Comparison of ENCODE assay signal across 15 cellular contexts in the genomic region with DNA sequence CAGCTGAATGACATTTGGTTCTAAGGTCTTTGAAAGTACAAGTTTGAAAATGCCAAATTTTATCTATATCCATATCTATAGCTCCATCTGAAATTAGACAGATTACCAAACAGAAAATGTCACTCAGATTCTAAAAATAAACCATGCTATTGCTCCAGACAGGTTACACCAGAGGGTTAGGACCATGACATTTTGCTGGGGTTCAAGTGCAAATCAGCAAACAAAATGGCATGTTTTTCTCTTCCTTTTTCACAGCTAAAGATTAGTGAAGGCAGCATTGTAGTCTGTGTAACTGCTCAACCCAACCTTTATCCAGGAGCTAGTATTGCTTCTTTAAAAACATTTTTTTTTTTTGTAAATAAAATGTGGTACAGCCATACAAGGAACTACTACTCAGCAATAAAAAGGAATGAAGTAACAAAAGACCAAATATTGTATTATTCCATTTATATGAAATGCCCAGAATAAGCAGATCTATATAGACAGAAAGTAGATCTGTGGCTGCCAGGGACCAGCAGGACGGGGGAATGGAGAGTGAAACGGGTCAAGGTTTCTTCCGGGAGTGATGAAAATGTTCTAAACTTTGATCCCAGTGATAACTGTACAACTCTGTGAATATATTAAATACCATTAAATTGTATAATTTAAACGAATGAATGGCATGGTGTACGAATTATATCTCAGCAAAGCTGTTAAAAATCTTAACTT. TPM values are rescaled to one million over a fixed set of nuclear protein-coding genes. Genes with fewer than 3 reads are reported as not detected.
DNase-seq lines count a peak whose midpoint lies in the region; ATAC-seq lines count a peak whose summit lies in the region.
"Had no signal": no experiment of that assay in that cellular context is flagged by ENCODE, and none has a peak within 500 bp of the region (broad histone marks: within the 10 kb centered on the region; RNA-seq: fewer than 3 reads in every experiment).

No MANE protein-coding gene starts in this region.

- DNase-seq in activated T-cell treated with anti-CD3 and anti-CD28 coated beads, Interleukin-2, amount 50 U/mL, for 24 hours, result no peak
- no peak for DNase-seq in activated T-cell treated with anti-CD3 and anti-CD28 coated beads, Interleukin-2, amount 50 U/mL, for 48 hours
- DNase-seq in T-helper 17 cell, result no peak
- no peak for DNase-seq in effector memory CD8-positive, alpha-beta T cell
- no peak for DNase-seq in stimulated activated effector memory CD8-positive, alpha-beta T cell treated with anti-CD3 and anti-CD28 coated beads, Interleukin-12 subunit alpha, Interleukin-12 subunit beta, amount 100 ng/mL, for 72 hours (ENCODE audit: low spot score in 2 of 2)
- no peak for DNase-seq in AML-193 (lab: John Stamatoyannopoulos, UW)
- DNase-seq in NCI-H146 treated with DMSO at 0.1 percent for 48 hours (lab: John Stamatoyannopoulos, UW; ENCODE audit: unreplicated experiment), result no peak
- DNase-seq: EL; mesenchymal stem cell; NCI-H2029 treated with DMSO at 0.1 percent for 48 hours; stimulated activated CD4-positive, alpha-beta T cell treated with anti-CD3 and anti-CD28 coated beads, Interleukin-2, amount 100 ng/mL, for 24 hours had no signal

- peaks cover 18% of the 10 kb centered on the region for H3K36me3 Mint-ChIP-seq in activated T-cell treated with anti-CD3 and anti-CD28 coated beads, Interleukin-2, amount 50 U/mL, for 24 hours (ENCODE audit: low read depth)
- H3K36me3 Mint-ChIP-seq in T-helper 17 cell (ENCODE audit: low read depth), result no peaks in the 10 kb centered on the region
- H3K36me3 Mint-ChIP-seq in effector memory CD8-positive, alpha-beta T cell (ENCODE audit: insufficient read depth), result peaks cover 7% of the 10 kb centered on the region
- peaks cover 14% of the 10 kb centered on the region for H3K36me3 Mint-ChIP-seq in stimulated activated effector memory CD8-positive, alpha-beta T cell treated with anti-CD3 and anti-CD28 coated beads, Interleukin-12 subunit alpha, Interleukin-12 subunit beta, amount 100 ng/mL, for 72 hours

- peak overlapping the region; percentile 27 for H3K4me3 Mint-ChIP-seq in activated T-cell treated with anti-CD3 and anti-CD28 coated beads, Interleukin-2, amount 50 U/mL, for 24 hours
- H3K4me3 Mint-ChIP-seq in T-helper 17 cell, result peak overlapping the region; percentile 36
- peak overlapping the region; percentile 48 to 61 for H3K4me3 Mint-ChIP-seq in effector memory CD8-positive, alpha-beta T cell
- H3K4me3 Mint-ChIP-seq in stimulated activated effector memory CD8-positive, alpha-beta T cell treated with anti-CD3 and anti-CD28 coated beads, Interleukin-12 subunit alpha, Interleukin-12 subunit beta, amount 100 ng/mL, for 72 hours, result peak overlapping the region; percentile 58

- H3K27me3 Mint-ChIP-seq in activated T-cell treated with anti-CD3 and anti-CD28 coated beads, Interleukin-2, amount 50 U/mL, for 24 hours, result no peaks in the 10 kb centered on the region
- no peaks in the 10 kb centered on the region for H3K27me3 Mint-ChIP-seq in T-helper 17 cell
- H3K27me3 Mint-ChIP-seq in effector memory CD8-positive, alpha-beta T cell, result no peaks in the 10 kb centered on the region
- H3K27me3 Mint-ChIP-seq: CD8-positive, alpha-beta memory T cell had no signal

- H3K27ac Mint-ChIP-seq in activated T-cell treated with anti-CD3 and anti-CD28 coated beads, Interleukin-2, amount 50 U/mL, for 24 hours, result peak overlapping the region; percentile 96
- H3K27ac Mint-ChIP-seq in T-helper 17 cell, result peak overlapping the region; percentile 80
- peak overlapping the region; percentile 71 to 84 for H3K27ac Mint-ChIP-seq in effector memory CD8-positive, alpha-beta T cell
- peak overlapping the region; percentile 82 for H3K27ac Mint-ChIP-seq in stimulated activated effector memory CD8-positive, alpha-beta T cell treated with anti-CD3 and anti-CD28 coated beads, Interleukin-12 subunit alpha, Interleukin-12 subunit beta, amount 100 ng/mL, for 72 hours

- peaks cover 70% of the 10 kb centered on the region for H3K4me1 Mint-ChIP-seq in activated T-cell treated with anti-CD3 and anti-CD28 coated beads, Interleukin-2, amount 50 U/mL, for 24 hours (ENCODE audit: low read depth)
- peaks cover 36% of the 10 kb centered on the region for H3K4me1 Mint-ChIP-seq in T-helper 17 cell
- H3K4me1 Mint-ChIP-seq in effector memory CD8-positive, alpha-beta T cell (ENCODE audit: low read depth in 2 of 2), result peaks cover 45 to 64% of the 10 kb centered on the region in 2 donors
- H3K4me1 Mint-ChIP-seq in stimulated activated effector memory CD8-positive, alpha-beta T cell treated with anti-CD3 and anti-CD28 coated beads, Interleukin-12 subunit alpha, Interleukin-12 subunit beta, amount 100 ng/mL, for 72 hours, result peaks cover 71% of the 10 kb centered on the region

- no peaks in the 10 kb centered on the region for H3K9me3 ChIP-seq in T-helper 17 cell (ENCODE audit: control insufficient read depth, low read length, poor library complexity, severe bottlenecking)
- H3K9me3 ChIP-seq: right atrium auricular region, tibial nerve had no signal

- ATAC-seq in T-helper 17 cell (no peak), GM21737 (IDR thresholded peaks at IDR 0.05; ENCODE audit: unreplicated experiment) (no peak)
- no peak for ATAC-seq in effector memory CD8-positive, alpha-beta T cell (replicated peaks)
- ATAC-seq in stimulated activated effector memory CD8-positive, alpha-beta T cell treated with anti-CD3 and anti-CD28 coated beads, Interleukin-12 subunit alpha, Interleukin-12 subunit beta, amount 100 ng/mL, for 72 hours, result no peak

- no peaks in the 10 kb centered on the region for H3K9me3 Mint-ChIP-seq in activated T-cell treated with anti-CD3 and anti-CD28 coated beads, Interleukin-2, amount 50 U/mL, for 24 hours
- no peaks in the 10 kb centered on the region for H3K9me3 Mint-ChIP-seq in effector memory CD8-positive, alpha-beta T cell
- no peaks in the 10 kb centered on the region for H3K9me3 Mint-ChIP-seq in stimulated activated effector memory CD8-positive, alpha-beta T cell treated with anti-CD3 and anti-CD28 coated beads, Interleukin-12 subunit alpha, Interleukin-12 subunit beta, amount 100 ng/mL, for 72 hours
- H3K9me3 Mint-ChIP-seq: CD8-positive, alpha-beta memory T cell had no signal

RNA-seq across cellular contexts. Expression of gene VGLL4, which starts 18.2 kb away (rescaled TPM):
- 10 to 100 TPM; 18.7 to 20.2 TPM for total RNA-seq in T-helper 17 cell
